In genomic region chr1:228085287-228085926, GRCh38 we compare ENCODE assay signal across 8 cellular contexts. TPM values are rescaled to one million over a fixed set of nuclear protein-coding genes. Genes with fewer than 3 reads are reported as not detected.
A peak's percentile ranks its signal among the peaks of the same experiment; 100 is the strongest.
DNase-seq lines count a peak whose midpoint lies in the region; ATAC-seq and TF ChIP-seq lines count a peak whose summit lies in the region.

No MANE protein-coding gene starts in this region.

- no peak for TF ChIP-seq CTCF in A673 (conservative IDR thresholded peaks at IDR 0.05; ENCODE audit: low read depth, low read length)
- TF ChIP-seq CTCF in HL-60 (IDR thresholded peaks at IDR 0.05; ENCODE audit: insufficient read depth, low read length), result no peak
- no peak for TF ChIP-seq CTCF in astrocyte of the cerebellum (IDR thresholded peaks at IDR 0.05; ENCODE audit: low read depth, low read length, missing control alignments)
- no peak for TF ChIP-seq CTCF in left lung (IDR thresholded peaks at IDR 0.05)
- no peak for TF ChIP-seq CTCF in upper lobe of right lung (IDR thresholded peaks at IDR 0.05)

- H3K4me3 ChIP-seq in A673 (ENCODE audit: low read depth, low read length, poor library complexity, severe bottlenecking) (no peak overlapping the region), HL-60 (replicated peaks; ENCODE audit: insufficient read depth, low read length) (peak overlapping the region; percentile 73), astrocyte of the cerebellum (ENCODE audit: low read depth, low read length) (peak overlapping the region; percentile 95), left lung (peak overlapping the region; percentile 4 to 99), upper lobe of right lung (peak overlapping the region; percentile 84)

- H3K27me3 ChIP-seq in A673 (replicated peaks; ENCODE audit: insufficient read depth, low read depth, low read length, poor library complexity) (no peaks in the 10 kb centered on the region), HL-60 (ENCODE audit: insufficient read depth, poor library complexity, severe bottlenecking) (no peaks in the 10 kb centered on the region), left lung (no peaks in the 10 kb centered on the region), upper lobe of right lung (no peaks in the 10 kb centered on the region)

- H3K36me3 ChIP-seq in A673 (ENCODE audit: insufficient read depth, low read length, poor library complexity, severe bottlenecking) (peaks cover 14% of the 10 kb centered on the region), left lung (peaks cover 0 to 19% of the 10 kb centered on the region in 2 donors), upper lobe of right lung (peaks cover 11% of the 10 kb centered on the region)

- CTCF ChIA-PET in A673 (lab: Charles Lee), result no interaction called here

- intact Hi-C loops in A673 (cut with micrococcal nuclease; ENCODE audit: unreplicated experiment), result no loop called here
- intact Hi-C loops in left lung (cut with DNase I), result no loop called here
- intact Hi-C loops in upper lobe of right lung (cut with DNase I), result no loop called here

- H3K27ac ChIP-seq in A673 (ENCODE audit: low read depth, low read length, poor library complexity, severe bottlenecking) (no peak overlapping the region), HL-60 (replicated peaks) (no peak overlapping the region; the same call in 1 of the 2 replicates), left lung (peak overlapping the region; percentile 99), upper lobe of right lung (peak overlapping the region; percentile 99)

- no TSS peak for BruUV-seq in A673 (replicated peaks; lab: Mats Ljungman, UMichigan)

- H3K9me3 ChIP-seq in A673 (ENCODE audit: low read depth, low read length, poor library complexity, severe bottlenecking) (no peaks in the 10 kb centered on the region), left lung (no peaks in the 10 kb centered on the region), upper lobe of right lung (no peaks in the 10 kb centered on the region)

- POLR2A ChIA-PET in A673 (lab: Charles Lee; ENCODE audit: low non-redundant PET), result no interaction called here

- DNase-seq in A673 (ENCODE audit: low spot score), result peak; percentile 63
- DNase-seq in HL-60 (ENCODE audit: low read depth in 1 of 2, low spot score in 1 of 2), result no peak
- DNase-seq in astrocyte of the cerebellum (ENCODE audit: low read depth), result peak; percentile 23
- DNase-seq in left lung, result peak in 1 of 2 donors; percentile 36
- peak; percentile 64 for DNase-seq in upper lobe of right lung
- no peak for DNase-seq in NCI-H1417 (lab: John Stamatoyannopoulos, UW)
- DNase-seq in NCI-H1105 (lab: John Stamatoyannopoulos, UW), result no peak
- no peak for DNase-seq in anterior cingulate cortex (lab: John Stamatoyannopoulos, UW)

- in situ Hi-C loops in astrocyte of the cerebellum (cut with HindIII; ENCODE audit: low sequenced_read_pairs), result no loop called here

- ATAC-seq in left lung, result peak; percentile 13
- ATAC-seq in upper lobe of right lung, result no peak

- H3K4me1 ChIP-seq in A673 (ENCODE audit: insufficient read depth, low read length, poor library complexity, severe bottlenecking) (peaks cover 25% of the 10 kb centered on the region), left lung (peaks cover 72 to 81% of the 10 kb centered on the region in 2 donors), upper lobe of right lung (peaks cover 77% of the 10 kb centered on the region)

RNA-seq across cellular contexts. Expression of gene ARF1, which starts 2.9 kb away (rescaled TPM):
- 395 and 397 TPM in 2 replicates for total RNA-seq in A673 (2021)
- total RNA-seq in left lung, result 100 to 1,000 TPM; 407 to 455 TPM
- total RNA-seq in upper lobe of right lung, result 397 TPM

RNA-seq across cellular contexts. Expression of gene C1orf35, which starts 17.7 kb away (rescaled TPM):
- total RNA-seq in A673 (2021) (27.5 and 27.6 TPM in 2 replicates), left lung (10 to 100 TPM; 12.6 to 13.2 TPM), upper lobe of right lung (12.5 TPM)

RNA-seq across cellular contexts. Expression of gene MRPL55, which starts 23.7 kb away (rescaled TPM):
- 60.4 and 70.8 TPM in 2 replicates for total RNA-seq in A673 (2021)
- total RNA-seq in left lung, result 10 to 100 TPM; 43.0 to 44.2 TPM
- 39.9 TPM for total RNA-seq in upper lobe of right lung

RNA-seq across cellular contexts. Expression of gene GUK1, which starts 54.7 kb away (rescaled TPM):
- total RNA-seq in A673 (2021) (128 and 130 TPM in 2 replicates), left lung (100 to 1,000 TPM; 217 to 221 TPM), upper lobe of right lung (203 TPM)

Comparison
In these comparisons a context has a peak if more than half of its experiments do, and no peak if none do; other contexts are left out.
1. DNase-seq: peak in A673 (single experiment), astrocyte of the cerebellum (single experiment) and upper lobe of right lung (single experiment); none in HL-60 (0 of 2), NCI-H1417 (0 of 3), NCI-H1105 (single experiment) and anterior cingulate cortex (0 of 58).
2. H3K27ac ChIP-seq: peak in left lung (2 of 2) and upper lobe of right lung (single experiment); none in A673 (single experiment) and HL-60 (single experiment).